1 cellular context compared by ENCODE assay signal in genomic region chr2:63643486-63643885, GRCh38.
TF ChIP-seq lines count a peak whose summit lies in the region.

No MANE protein-coding gene starts in this region.

TF ChIP-seq in K562, 482 proteins besides CTCF, POLR2A, EP300 and RAD21 (continued from another document):
- TF ChIP-seq, protein P1, sequence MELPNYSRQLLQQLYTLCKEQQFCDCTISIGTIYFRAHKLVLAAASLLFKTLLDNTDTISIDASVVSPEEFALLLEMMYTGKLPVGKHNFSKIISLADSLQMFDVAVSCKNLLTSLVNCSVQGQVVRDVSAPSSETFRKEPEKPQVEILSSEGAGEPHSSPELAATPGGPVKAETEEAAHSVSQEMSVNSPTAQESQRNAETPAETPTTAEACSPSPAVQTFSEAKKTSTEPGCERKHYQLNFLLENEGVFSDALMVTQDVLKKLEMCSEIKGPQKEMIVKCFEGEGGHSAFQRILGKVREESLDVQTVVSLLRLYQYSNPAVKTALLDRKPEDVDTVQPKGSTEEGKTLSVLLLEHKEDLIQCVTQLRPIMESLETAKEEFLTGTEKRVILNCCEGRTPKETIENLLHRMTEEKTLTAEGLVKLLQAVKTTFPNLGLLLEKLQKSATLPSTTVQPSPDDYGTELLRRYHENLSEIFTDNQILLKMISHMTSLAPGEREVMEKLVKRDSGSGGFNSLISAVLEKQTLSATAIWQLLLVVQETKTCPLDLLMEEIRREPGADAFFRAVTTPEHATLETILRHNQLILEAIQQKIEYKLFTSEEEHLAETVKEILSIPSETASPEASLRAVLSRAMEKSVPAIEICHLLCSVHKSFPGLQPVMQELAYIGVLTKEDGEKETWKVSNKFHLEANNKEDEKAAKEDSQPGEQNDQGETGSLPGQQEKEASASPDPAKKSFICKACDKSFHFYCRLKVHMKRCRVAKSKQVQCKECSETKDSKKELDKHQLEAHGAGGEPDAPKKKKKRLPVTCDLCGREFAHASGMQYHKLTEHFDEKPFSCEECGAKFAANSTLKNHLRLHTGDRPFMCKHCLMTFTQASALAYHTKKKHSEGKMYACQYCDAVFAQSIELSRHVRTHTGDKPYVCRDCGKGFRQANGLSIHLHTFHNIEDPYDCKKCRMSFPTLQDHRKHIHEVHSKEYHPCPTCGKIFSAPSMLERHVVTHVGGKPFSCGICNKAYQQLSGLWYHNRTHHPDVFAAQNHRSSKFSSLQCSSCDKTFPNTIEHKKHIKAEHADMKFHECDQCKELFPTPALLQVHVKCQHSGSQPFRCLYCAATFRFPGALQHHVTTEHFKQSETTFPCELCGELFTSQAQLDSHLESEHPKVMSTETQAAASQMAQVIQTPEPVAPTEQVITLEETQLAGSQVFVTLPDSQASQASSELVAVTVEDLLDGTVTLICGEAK (IDR thresholded peaks at IDR 0.05), result no peak
- TF ChIP-seq, protein P1 (CRISPR knock-in tag; IDR thresholded peaks at IDR 0.05), result no peak
- TF ChIP-seq, protein P2, sequence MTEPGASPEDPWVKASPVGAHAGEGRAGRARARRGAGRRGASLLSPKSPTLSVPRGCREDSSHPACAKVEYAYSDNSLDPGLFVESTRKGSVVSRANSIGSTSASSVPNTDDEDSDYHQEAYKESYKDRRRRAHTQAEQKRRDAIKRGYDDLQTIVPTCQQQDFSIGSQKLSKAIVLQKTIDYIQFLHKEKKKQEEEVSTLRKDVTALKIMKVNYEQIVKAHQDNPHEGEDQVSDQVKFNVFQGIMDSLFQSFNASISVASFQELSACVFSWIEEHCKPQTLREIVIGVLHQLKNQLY (CRISPR knock-in tag; conservative IDR thresholded peaks at IDR 0.05), result no peak
- TF ChIP-seq ILK (tag; IDR thresholded peaks at IDR 0.05; ENCODE audit: borderline replicate concordance, low read depth) (no peak), SNRNP70 (optimal IDR thresholded peaks at IDR 0.05; ENCODE audit: low read depth, low read length) (no peak), GTF2B (IDR thresholded peaks at IDR 0.05; ENCODE audit: extremely low read depth, insufficient read length) (no peak), HNRNPUL1 (IDR thresholded peaks at IDR 0.05; ENCODE audit: low read length) (no peak), ATF1 (CRISPR knock-in tag; IDR thresholded peaks at IDR 0.05) (no peak), ATF1 (tag; IDR thresholded peaks at IDR 0.05) (no peak), DNMT1 (IDR thresholded peaks at IDR 0.05) (no peak), RBM17 (IDR thresholded peaks at IDR 0.05; ENCODE audit: borderline replicate concordance, low read depth, low read length) (no peak)
